Comparison of ENCODE assay signal across 11 cellular contexts in genomic region chr14:102779574-102780315, GRCh38. TPM values are rescaled to one million over a fixed set of nuclear protein-coding genes. Genes with fewer than 3 reads are reported as not detected.
DNase-seq lines count a peak whose midpoint lies in the region; ATAC-seq, FAIRE-seq and TF ChIP-seq lines count a peak whose summit lies in the region.
"Had no signal": no experiment of that assay in that cellular context is flagged by ENCODE, and none has a peak within 500 bp of the region (broad histone marks: within the 10 kb centered on the region; RNA-seq: fewer than 3 reads in every experiment).

No MANE protein-coding gene starts in this region.

- TF ChIP-seq RAD21 in neural cell (conservative IDR thresholded peaks at IDR 0.05): no peak

- POLR2A ChIA-PET in GM10248 (lab: Yijun Ruan, JAX): no interaction called here

- CTCF ChIA-PET in GM10248 (lab: Yijun Ruan, JAX): interaction anchor here (1.0 kb wide), 1 partner anchor 18 kb away, joined by 3 read pairs; no protein-coding TSS in a partner anchor

- H3K9me3 ChIP-seq in astrocyte (ENCODE audit: insufficient read depth, low read depth, low read length) (no peaks in the 10 kb centered on the region), neural cell (ENCODE audit: low read length) (no peaks in the 10 kb centered on the region), lower lobe of right lung (no peaks in the 10 kb centered on the region)
- H3K9me3 ChIP-seq: left ventricle myocardium inferior had no signal

- H3K36me3 Mint-ChIP-seq in IgD-negative memory B cell (no peaks in the 10 kb centered on the region), astrocyte (ENCODE audit: low read depth, unreplicated experiment) (no peaks in the 10 kb centered on the region)

- H3F3A ChIP-seq in neural cell (ENCODE audit: insufficient read depth, low read length, poor library complexity, severe bottlenecking): no peaks in the 10 kb centered on the region

- peaks cover 66% of the 10 kb centered on the region for H3K79me2 ChIP-seq in astrocyte (ENCODE audit: insufficient read depth, low read length)
- peaks cover 25% of the 10 kb centered on the region for H3K79me2 ChIP-seq in neural cell (replicated peaks; ENCODE audit: insufficient read depth, low read length)

- DNase-seq in GM10248 (ENCODE audit: extremely low spot score) (no peak), astrocyte (ENCODE audit: low read depth) (no peak), lower lobe of right lung (no peak), NCI-H2107 treated with DMSO at 0.1 percent for 48 hours (lab: John Stamatoyannopoulos, UW; ENCODE audit: unreplicated experiment) (no peak), NCI-H526 treated with DMSO at 0.1 percent for 48 hours (lab: John Stamatoyannopoulos, UW) (no peak)
- DNase-seq: effector memory CD4-positive, alpha-beta T cell; left ventricle myocardium inferior; NCI-H1417 treated with DMSO at 0.1 percent for 48 hours had no signal

- H3K27ac ChIP-seq in astrocyte (ENCODE audit: low read depth, low read length): no peak overlapping the region
- H3K27ac ChIP-seq in neural cell (ENCODE audit: low read length): no peak overlapping the region
- H3K27ac ChIP-seq in lower lobe of right lung: no peak overlapping the region
- H3K27ac ChIP-seq: left ventricle myocardium inferior had no signal

- TF ChIP-seq CTCF in GM10248 (IDR thresholded peaks at IDR 0.05; ENCODE audit: control extremely low read depth, extremely low read depth, low read depth, missing control alignments) (peak; percentile 15), astrocyte (IDR thresholded peaks at IDR 0.05; ENCODE audit: insufficient read depth, low read depth, low read length) (no peak), neural cell (IDR thresholded peaks at IDR 0.05; ENCODE audit: poor library complexity, severe bottlenecking) (no peak), lower lobe of right lung (IDR thresholded peaks at IDR 0.05) (no peak)

- peaks cover 63% of the 10 kb centered on the region for H4K20me1 ChIP-seq in astrocyte (ENCODE audit: insufficient read depth, low read length)
- H4K20me1 ChIP-seq in neural cell (ENCODE audit: insufficient read depth): no peaks in the 10 kb centered on the region

- H3K4me3 Mint-ChIP-seq in IgD-negative memory B cell (peak overlapping the region; percentile 89 to 99 (median 92)), astrocyte (ENCODE audit: unreplicated experiment) (peak overlapping the region; percentile 54)

- H3K9me3 Mint-ChIP-seq in IgD-negative memory B cell (no peaks in the 10 kb centered on the region), astrocyte (ENCODE audit: unreplicated experiment) (no peaks in the 10 kb centered on the region)

- no peak for FAIRE-seq in astrocyte (lab: Jason Lieb, UNC)
- FAIRE-seq: GM18507 had no signal

- peaks cover 44 to 65% (median 51%) of the 10 kb centered on the region in 3 donors for H3K4me1 Mint-ChIP-seq in IgD-negative memory B cell
- peaks cover 19% of the 10 kb centered on the region for H3K4me1 Mint-ChIP-seq in astrocyte (ENCODE audit: low read depth, unreplicated experiment)

- H3K4me3 ChIP-seq in astrocyte (ENCODE audit: insufficient read depth, low read depth, low read length): no peak overlapping the region
- peak overlapping the region; percentile 72 for H3K4me3 ChIP-seq in neural cell (ENCODE audit: low read length)
- H3K4me3 ChIP-seq in lower lobe of right lung: no peak overlapping the region

- H3K9ac ChIP-seq in astrocyte (ENCODE audit: low read length): no peak overlapping the region
- no peak overlapping the region for H3K9ac ChIP-seq in neural cell (ENCODE audit: low read length)

- no peak for ATAC-seq in lower lobe of right lung

- intact Hi-C loops in lower lobe of right lung (cut with DNase I): no loop called here

- H2AFZ ChIP-seq in astrocyte (ENCODE audit: low read depth, low read length) (no peak overlapping the region), neural cell (ENCODE audit: low read depth, low read length) (no peak overlapping the region)

- H3K27me3 Mint-ChIP-seq in IgD-negative memory B cell: peaks cover 4% of the 10 kb centered on the region
- no peaks in the 10 kb centered on the region for H3K27me3 Mint-ChIP-seq in astrocyte (ENCODE audit: low read depth, unreplicated experiment)

- H3K27ac Mint-ChIP-seq in IgD-negative memory B cell: peak overlapping the region; percentile 92 to 97 (median 93)
- peak overlapping the region; percentile 48 for H3K27ac Mint-ChIP-seq in astrocyte (ENCODE audit: unreplicated experiment)

- H3K9me2 ChIP-seq in neural cell (ENCODE audit: insufficient read depth, low read length): no peaks in the 10 kb centered on the region

- no peak for TF ChIP-seq EP300 in neural cell (conservative IDR thresholded peaks at IDR 0.05; ENCODE audit: poor library complexity, severe bottlenecking)

- H3K4me2 ChIP-seq in astrocyte (ENCODE audit: low read length) (peak overlapping the region; percentile 94), neural cell (ENCODE audit: low read length) (peak overlapping the region; percentile 26)

- H3K4me1 ChIP-seq in astrocyte (ENCODE audit: insufficient read depth, low read length) (peaks cover 27% of the 10 kb centered on the region), lower lobe of right lung (peaks cover 20% of the 10 kb centered on the region)

- H3K27me3 ChIP-seq in astrocyte (ENCODE audit: insufficient read depth, low read length) (no peaks in the 10 kb centered on the region), neural cell (ENCODE audit: insufficient read depth, low read depth, low read length) (no peaks in the 10 kb centered on the region), lower lobe of right lung (ENCODE audit: low read depth) (no peaks in the 10 kb centered on the region)

- H3K36me3 ChIP-seq in astrocyte (ENCODE audit: insufficient read depth, low read length) (no peaks in the 10 kb centered on the region), neural cell (ENCODE audit: insufficient read depth, low read length) (no peaks in the 10 kb centered on the region), lower lobe of right lung (no peaks in the 10 kb centered on the region)
- H3K36me3 ChIP-seq: left ventricle myocardium inferior had no signal

TF ChIP-seq in neural cell, 6 proteins besides CTCF, POLR2A, EP300 and RAD21:
- TF ChIP-seq TAF1 (IDR thresholded peaks at IDR 0.05; ENCODE audit: low read depth) (no peak), MXI1 (conservative IDR thresholded peaks at IDR 0.05; ENCODE audit: poor library complexity, severe bottlenecking) (no peak), EZH2 (IDR thresholded peaks at IDR 0.05; ENCODE audit: borderline replicate concordance, insufficient read depth, low read length, poor library complexity, severe bottlenecking) (no peak), SMC3 (conservative IDR thresholded peaks at IDR 0.05; ENCODE audit: poor library complexity) (no peak), POLR2AphosphoS5 (IDR thresholded peaks at IDR 0.05) (no peak)
- TF ChIP-seq, protein P1, sequence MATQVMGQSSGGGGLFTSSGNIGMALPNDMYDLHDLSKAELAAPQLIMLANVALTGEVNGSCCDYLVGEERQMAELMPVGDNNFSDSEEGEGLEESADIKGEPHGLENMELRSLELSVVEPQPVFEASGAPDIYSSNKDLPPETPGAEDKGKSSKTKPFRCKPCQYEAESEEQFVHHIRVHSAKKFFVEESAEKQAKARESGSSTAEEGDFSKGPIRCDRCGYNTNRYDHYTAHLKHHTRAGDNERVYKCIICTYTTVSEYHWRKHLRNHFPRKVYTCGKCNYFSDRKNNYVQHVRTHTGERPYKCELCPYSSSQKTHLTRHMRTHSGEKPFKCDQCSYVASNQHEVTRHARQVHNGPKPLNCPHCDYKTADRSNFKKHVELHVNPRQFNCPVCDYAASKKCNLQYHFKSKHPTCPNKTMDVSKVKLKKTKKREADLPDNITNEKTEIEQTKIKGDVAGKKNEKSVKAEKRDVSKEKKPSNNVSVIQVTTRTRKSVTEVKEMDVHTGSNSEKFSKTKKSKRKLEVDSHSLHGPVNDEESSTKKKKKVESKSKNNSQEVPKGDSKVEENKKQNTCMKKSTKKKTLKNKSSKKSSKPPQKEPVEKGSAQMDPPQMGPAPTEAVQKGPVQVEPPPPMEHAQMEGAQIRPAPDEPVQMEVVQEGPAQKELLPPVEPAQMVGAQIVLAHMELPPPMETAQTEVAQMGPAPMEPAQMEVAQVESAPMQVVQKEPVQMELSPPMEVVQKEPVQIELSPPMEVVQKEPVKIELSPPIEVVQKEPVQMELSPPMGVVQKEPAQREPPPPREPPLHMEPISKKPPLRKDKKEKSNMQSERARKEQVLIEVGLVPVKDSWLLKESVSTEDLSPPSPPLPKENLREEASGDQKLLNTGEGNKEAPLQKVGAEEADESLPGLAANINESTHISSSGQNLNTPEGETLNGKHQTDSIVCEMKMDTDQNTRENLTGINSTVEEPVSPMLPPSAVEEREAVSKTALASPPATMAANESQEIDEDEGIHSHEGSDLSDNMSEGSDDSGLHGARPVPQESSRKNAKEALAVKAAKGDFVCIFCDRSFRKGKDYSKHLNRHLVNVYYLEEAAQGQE (IDR thresholded peaks at IDR 0.05; ENCODE audit: borderline replicate concordance): no peak

RNA-seq across cellular contexts. Expression of gene TRAF3, which starts 2.5 kb away (rescaled TPM):
- polyA plus RNA-seq in IgD-negative memory B cell: 35.3 TPM
- total RNA-seq in astrocyte: 25.3 and 25.9 TPM in 2 replicates
- 13.3 and 13.9 TPM in 2 replicates for polyA plus RNA-seq in neural cell
- 35.0 and 35.1 TPM in 2 replicates for polyA minus RNA-seq in neural cell
- total RNA-seq in lower lobe of right lung: 19.7 TPM
